In genomic region chr4:136203199-136203598, GRCh38 we compare ENCODE assay signal across 18 cellular contexts.
DNase-seq lines count a peak whose midpoint lies in the region; ATAC-seq, FAIRE-seq and TF ChIP-seq lines count a peak whose summit lies in the region.
"Had no signal": no experiment of that assay in that cellular context is flagged by ENCODE, and none has a peak within 500 bp of the region (broad histone marks: within the 10 kb centered on the region; RNA-seq: fewer than 3 reads in every experiment).

No MANE protein-coding gene starts in this region.

- H3K23me2 ChIP-seq in H9 (ENCODE audit: insufficient read length, low read depth, low read length, poor library complexity, severe bottlenecking): no peaks in the 10 kb centered on the region

- H2BK20ac ChIP-seq in H9 (ENCODE audit: low read depth, low read length, poor library complexity, severe bottlenecking): no peak overlapping the region

- H4K8ac ChIP-seq in H9 (replicated peaks; ENCODE audit: insufficient read length, low read depth, low read length): no peak overlapping the region

- no peak overlapping the region for H2BK15ac ChIP-seq in H9 (ENCODE audit: low read depth, low read length)

- H2AK5ac ChIP-seq in H9 (ENCODE audit: insufficient read length, low read length): no peak overlapping the region

- no peaks in the 10 kb centered on the region for H3K79me2 ChIP-seq in H9 (ENCODE audit: insufficient read depth, low read length)

- no peaks in the 10 kb centered on the region for H3K36me3 ChIP-seq in endodermal cell (ENCODE audit: control insufficient read depth, insufficient read depth, low read length)
- no peaks in the 10 kb centered on the region for H3K36me3 ChIP-seq in iPS DF 6.9 (ENCODE audit: control insufficient read depth, insufficient read depth, low read length)
- H3K36me3 ChIP-seq: BLaER1, HAP-1 had no signal

- H3K9me3 Mint-ChIP-seq in H9 (peaks cover 16 to 18% of the 10 kb centered on the region in 2 experiments; a peak in 4 of 5 replicates), endodermal cell (peaks cover 33% of the 10 kb centered on the region)

- H3K4me1 ChIP-seq in A549 (no peaks in the 10 kb centered on the region), H9 (ENCODE audit: insufficient read depth, low read length) (no peaks in the 10 kb centered on the region), endodermal cell (ENCODE audit: control insufficient read depth, insufficient read depth, low read length) (no peaks in the 10 kb centered on the region), iPS DF 6.9 (ENCODE audit: control insufficient read depth, insufficient read depth, low read length) (no peaks in the 10 kb centered on the region)
- H3K4me1 ChIP-seq: BLaER1, HAP-1 had no signal

- no peak overlapping the region for H2BK12ac ChIP-seq in H9 (ENCODE audit: insufficient read length, low read depth, low read length)

- H3K18ac ChIP-seq in H9 (ENCODE audit: insufficient read length, low read depth, low read length): no peak overlapping the region

- DNase-seq in A549 (ENCODE audit: low read depth in 1 of 2, low spot score in 1 of 2): peak in 1 of 2 experiments; percentile 21
- peak; percentile 28 for DNase-seq in H9
- peak; percentile 71 for DNase-seq in endodermal cell
- peak; percentile 4 for DNase-seq in iPS DF 6.9 (ENCODE audit: low read depth, low spot score)
- no peak for DNase-seq in hippocampal formation (lab: John Stamatoyannopoulos, UW)
- DNase-seq: Calu3; CD4-positive, alpha-beta memory T cell; DMS79 treated with DMSO at 0.1 percent for 48 hours; GOT3; KG1 had no signal

- H3K79me1 ChIP-seq in H9 (ENCODE audit: insufficient read depth, low read depth, low read length, poor library complexity, severe bottlenecking): no peaks in the 10 kb centered on the region

- H3K27me3 ChIP-seq in H9 (ENCODE audit: insufficient read depth, low read length): no peaks in the 10 kb centered on the region; the same call in 1 of the 2 replicates
- H3K27me3 ChIP-seq in endodermal cell (ENCODE audit: control insufficient read depth, insufficient read depth, low read length, poor library complexity, severe bottlenecking): no peaks in the 10 kb centered on the region
- H3K27me3 ChIP-seq in iPS DF 6.9 (ENCODE audit: control insufficient read depth, insufficient read depth, low read length): no peaks in the 10 kb centered on the region; the same call in 1 of the 2 replicates
- H3K27me3 ChIP-seq: BLaER1 had no signal

- H3K27me3 Mint-ChIP-seq in H9 (ENCODE audit: low read depth) (peaks cover 11% of the 10 kb centered on the region), endodermal cell (ENCODE audit: insufficient read depth) (peaks cover 31% of the 10 kb centered on the region)
- H3K27me3 Mint-ChIP-seq: CD4-positive, alpha-beta memory T cell had no signal

- H3K4me3 ChIP-seq in A549 (no peak overlapping the region), endodermal cell (ENCODE audit: low read length) (peak overlapping the region; percentile 54), iPS DF 6.9 (ENCODE audit: low read length) (no peak overlapping the region)
- H3K4me3 ChIP-seq: BLaER1, GM12878, HAP-1 had no signal

- H3K23ac ChIP-seq in H9 (ENCODE audit: insufficient read length, low read depth, low read length): no peak overlapping the region

- WGBS in A549 (ENCODE audit: missing lambda C conversion rate): 28% methylated on average over 3 of the region's 4 CpGs
- no CpG with 5 or more reads among the region's 4 CpGs for WGBS in H9 (ENCODE audit: extremely low coverage, insufficient read length, low lambda C conversion rate)
- 40 to 59% methylated on average over 1 to 4 of the region's 4 CpGs for WGBS in endodermal cell (ENCODE audit: insufficient coverage in 1 of 2, insufficient read length in 1 of 2), 2 experiments
- no CpG with 5 or more reads among the region's 4 CpGs for WGBS in iPS DF 6.9 (ENCODE audit: insufficient coverage, insufficient read length)

- no peak for TF ChIP-seq RAD21 in A549 (conservative IDR thresholded peaks at IDR 0.05 in 1 of 2, IDR thresholded peaks at IDR 0.05 in 1 of 2)

- no peak overlapping the region for H3K27ac ChIP-seq in A549
- no peak overlapping the region for H3K27ac ChIP-seq in H9 (ENCODE audit: insufficient read length, low read depth, low read length)
- no peak overlapping the region for H3K27ac ChIP-seq in endodermal cell (ENCODE audit: low read depth, low read length)
- H3K27ac ChIP-seq in iPS DF 6.9 (ENCODE audit: low read length): no peak overlapping the region
- H3K27ac ChIP-seq: 22Rv1, BLaER1 had no signal

- POLR2A ChIA-PET in A549 (lab: Yijun Ruan, JAX): no interaction called here

- CTCF ChIA-PET in A549 (lab: Yijun Ruan, JAX): no interaction called here

- H3K27ac Mint-ChIP-seq in H9 (no peak overlapping the region), endodermal cell (no peak overlapping the region)
- H3K27ac Mint-ChIP-seq: CD14-positive monocyte; CD4-positive, alpha-beta memory T cell had no signal

- no peak for TF ChIP-seq POLR2A in A549 (IDR thresholded peaks at IDR 0.05; ENCODE audit: low read length)

- no peak overlapping the region for H3T11ph ChIP-seq in H9 (ENCODE audit: low read length)

- TF ChIP-seq CTCF in A549 (IDR thresholded peaks at IDR 0.05): no peak
- no peak for TF ChIP-seq CTCF in H9 (conservative IDR thresholded peaks at IDR 0.05)
- no peak for TF ChIP-seq CTCF in endodermal cell (conservative IDR thresholded peaks at IDR 0.05)

- H3K14ac ChIP-seq in H9 (ENCODE audit: insufficient read depth, low read length): no peak overlapping the region

- no peak overlapping the region for H3K4ac ChIP-seq in H9 (ENCODE audit: low read depth, low read length)

- H3K9ac ChIP-seq in H9 (ENCODE audit: extremely low read depth, insufficient read length, low read length): no peak overlapping the region
- no peak overlapping the region for H3K9ac ChIP-seq in endodermal cell (ENCODE audit: extremely low read depth, low read length, poor library complexity, severe bottlenecking)
- H3K9ac ChIP-seq: BLaER1 had no signal

- no peak for TF ChIP-seq EP300 in A549 (IDR thresholded peaks at IDR 0.05)

- H3K9me3 ChIP-seq in A549 (no peaks in the 10 kb centered on the region), H9 (ENCODE audit: control insufficient read depth, low read depth, low read length) (no peaks in the 10 kb centered on the region), endodermal cell (ENCODE audit: control insufficient read depth, low read length) (peaks cover 32% of the 10 kb centered on the region), iPS DF 6.9 (ENCODE audit: control insufficient read depth, insufficient read depth, low read length) (no peaks in the 10 kb centered on the region)
- H3K9me3 ChIP-seq: BLaER1, HAP-1 had no signal

- no peak for ATAC-seq in A549
- ATAC-seq in GM21576 (IDR thresholded peaks at IDR 0.05; ENCODE audit: unreplicated experiment): no peak
- no peak for ATAC-seq in GM18867 (IDR thresholded peaks at IDR 0.05; ENCODE audit: unreplicated experiment)
- no peak for ATAC-seq in GM21825 (IDR thresholded peaks at IDR 0.05; ENCODE audit: unreplicated experiment)
- ATAC-seq: GM12878 had no signal

- H3K36me3 Mint-ChIP-seq in H9 (ENCODE audit: insufficient read depth in 1 of 3, low read depth in 3 of 3): peaks cover 5 to 19% (median 15%) of the 10 kb centered on the region in 3 experiments; a peak in 6 of 7 replicates
- H3K36me3 Mint-ChIP-seq in endodermal cell (ENCODE audit: low read depth): no peaks in the 10 kb centered on the region
- H3K36me3 Mint-ChIP-seq: CD14-positive monocyte; CD4-positive, alpha-beta memory T cell had no signal

- H3K4me1 Mint-ChIP-seq in H9 (peaks cover 4 to 6% of the 10 kb centered on the region in 2 experiments), endodermal cell (no peaks in the 10 kb centered on the region)
- H3K4me1 Mint-ChIP-seq: CD14-positive monocyte; CD4-positive, alpha-beta memory T cell had no signal

- no peak overlapping the region for H2BK120ac ChIP-seq in H9 (ENCODE audit: low read depth, low read length, poor library complexity, severe bottlenecking)

- no peak overlapping the region for H3K4me3 Mint-ChIP-seq in H9
- H3K4me3 Mint-ChIP-seq in endodermal cell: no peak overlapping the region
- H3K4me3 Mint-ChIP-seq: CD14-positive monocyte; CD4-positive, alpha-beta memory T cell had no signal

- H4K91ac ChIP-seq in H9 (ENCODE audit: insufficient read length, low read depth, low read length): no peak overlapping the region

- H4K20me1 ChIP-seq in H9 (ENCODE audit: control insufficient read depth, insufficient read depth, insufficient read length): no peaks in the 10 kb centered on the region
- H4K20me1 ChIP-seq: BLaER1 had no signal

- no peak overlapping the region for H2AFZ ChIP-seq in H9 (ENCODE audit: low read length)

- no peak overlapping the region for H4K5ac ChIP-seq in H9 (ENCODE audit: insufficient read length, low read depth, low read length)

- no peak for FAIRE-seq in A549 (lab: Jason Lieb, UNC)
- FAIRE-seq: GM12878 had no signal

- H3K56ac ChIP-seq in H9 (ENCODE audit: insufficient read length, low read depth, low read length): no peak overlapping the region

- no peak overlapping the region for H2BK5ac ChIP-seq in H9 (ENCODE audit: insufficient read length, low read length)

- H3K4me2 ChIP-seq in A549: peak overlapping the region; percentile 26; the same call in 1 of the 3 replicates
- no peak overlapping the region for H3K4me2 ChIP-seq in H9 (ENCODE audit: insufficient read depth, insufficient read length, low read length)
- H3K4me2 ChIP-seq: BLaER1 had no signal

TF ChIP-seq in A549, 52 proteins besides CTCF, POLR2A, EP300 and RAD21:
- TF ChIP-seq RCOR1 (IDR thresholded peaks at IDR 0.05; ENCODE audit: low read depth, low read length) (no peak), ELK1 (IDR thresholded peaks at IDR 0.05; ENCODE audit: low read depth, low read length) (no peak), ZSCAN20 (CRISPR knock-in tag; IDR thresholded peaks at IDR 0.05) (no peak)

Comparison
In these comparisons a context has a peak if more than half of its experiments do, and no peak if none do; other contexts are left out.
1. DNase-seq: peak in H9 (single experiment), endodermal cell (single experiment) and iPS DF 6.9 (single experiment); none in hippocampal formation (0 of 2).